1 cellular context compared by ENCODE assay signal in genomic region chr5:145483211-145483610, GRCh38.
TF ChIP-seq lines count a peak whose summit lies in the region.

No MANE protein-coding gene starts in this region.

TF ChIP-seq in SK-N-SH treated with all-trans-retinoic acid at 6 μM for 48 hours, 23 proteins besides CTCF, POLR2A, EP300 and RAD21 (continued from another document):
- no peak for TF ChIP-seq ZFP3 (CRISPR knock-in tag; IDR thresholded peaks at IDR 0.05)
TF ChIP-seq in SK-N-SH treated with all-trans-retinoic acid at 6 μM for 48 hours: peak in this region for 0.
